In genomic region chr11:110200836-110201235, GRCh38 we compare ENCODE assay signal across 1 cellular context.
TF ChIP-seq lines count a peak whose summit lies in the region.

No MANE protein-coding gene starts in this region.

TF ChIP-seq in endothelial cell of umbilical vein, 7 proteins besides CTCF, POLR2A, EP300 and RAD21:
- TF ChIP-seq JUN (IDR thresholded peaks at IDR 0.05; ENCODE audit: borderline replicate concordance, insufficient read depth, insufficient read length, low read depth), result no peak
